14 cellular contexts compared by ENCODE assay signal in the genomic region with DNA sequence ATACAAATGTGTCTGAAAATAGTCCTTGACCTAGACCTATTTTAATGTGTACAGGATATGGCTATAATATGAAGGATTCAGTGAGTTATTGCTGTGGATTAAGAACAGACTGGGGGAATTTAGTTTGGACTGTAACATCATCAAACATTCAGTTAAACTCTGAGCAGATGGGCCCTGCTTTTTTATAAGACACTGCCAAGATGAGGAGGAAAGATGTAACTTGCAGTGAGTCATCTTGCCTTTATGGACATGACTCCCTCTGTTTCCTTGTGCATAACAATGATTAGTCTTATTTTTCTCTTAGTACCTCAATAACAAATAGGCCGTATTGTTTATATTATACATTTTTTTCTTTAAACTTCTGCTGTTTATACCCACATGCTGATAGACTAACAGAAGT. TPM values are rescaled to one million over a fixed set of nuclear protein-coding genes. Genes with fewer than 3 reads are reported as not detected.
DNase-seq lines count a peak whose midpoint lies in the region; FAIRE-seq and TF ChIP-seq lines count a peak whose summit lies in the region.
"Had no signal": no experiment of that assay in that cellular context is flagged by ENCODE, and none has a peak within 500 bp of the region (broad histone marks: within the 10 kb centered on the region; RNA-seq: fewer than 3 reads in every experiment).

No MANE protein-coding gene starts in this region.

- peak; percentile 89 for FAIRE-seq in H54 (lab: Jason Lieb, UNC)

- no peak overlapping the region for H3K9ac ChIP-seq in adipocyte (ENCODE audit: low read length)

- DNase-seq in A172 (ENCODE audit: low spot score): peak; percentile 72
- DNase-seq in H54 (ENCODE audit: insufficient read length, low spot score): peak; percentile 40
- peak; percentile 42 for DNase-seq in adipocyte (ENCODE audit: low read depth)
- DNase-seq in fibroblast of villous mesenchyme (ENCODE audit: low read depth): peak; percentile 86
- DNase-seq in NOMO-1 treated with DMSO at 0.1 percent for 48 hours (lab: John Stamatoyannopoulos, UW; ENCODE audit: unreplicated experiment): no peak
- no peak for DNase-seq in 8988T
- no peak for DNase-seq in stimulated activated CD4-positive, alpha-beta T cell treated with anti-CD3 and anti-CD28 coated beads, Interleukin-4, amount 100 ng/mL, for 24 hours
- no peak for DNase-seq in stimulated activated CD4-positive, alpha-beta T cell treated with anti-CD3 and anti-CD28 coated beads, Interleukin-12 subunit alpha, Interleukin-12 subunit beta, amount 100 ng/mL, for 4 hours
- DNase-seq: activated T-cell treated with anti-CD3 and anti-CD28 coated beads for 4 hours; AML-193; naive thymus-derived CD8-positive, alpha-beta T cell; Right ventricle myocardium superior; upper lobe of right lung had no signal

- no peak for TF ChIP-seq CTCF in fibroblast of villous mesenchyme (IDR thresholded peaks at IDR 0.05; ENCODE audit: insufficient read depth, low read depth, low read length)

- no peaks in the 10 kb centered on the region for H3K9me3 ChIP-seq in adipocyte (ENCODE audit: control insufficient read depth, low read length)
- H3K9me3 ChIP-seq: upper lobe of right lung had no signal

- H3K36me3 ChIP-seq in adipocyte (ENCODE audit: control insufficient read depth, insufficient read depth, low read length, severe bottlenecking): no peaks in the 10 kb centered on the region
- H3K36me3 ChIP-seq: upper lobe of right lung had no signal

- H3K4me3 ChIP-seq in adipocyte (ENCODE audit: low read length) (no peak overlapping the region), fibroblast of villous mesenchyme (ENCODE audit: low read depth, low read length) (no peak overlapping the region)
- H3K4me3 ChIP-seq: upper lobe of right lung had no signal

- no peak for TF ChIP-seq POLR2A in H54 (IDR thresholded peaks at IDR 0.05; ENCODE audit: low read depth, low read length)

- H3K4me1 ChIP-seq in adipocyte (ENCODE audit: control insufficient read depth, insufficient read depth, low read length): peaks cover 8% of the 10 kb centered on the region
- H3K4me1 ChIP-seq: upper lobe of right lung had no signal

- H3K27me3 ChIP-seq in adipocyte (replicated peaks; ENCODE audit: control insufficient read depth, insufficient read depth, low read length): no peaks in the 10 kb centered on the region
- H3K27me3 ChIP-seq: upper lobe of right lung had no signal

RNA-seq across cellular contexts. Expression of a gene that starts 12.2 kb away (rescaled TPM):
- total RNA-seq in A172 (2014; rRNA removed; shearing (Covaris generic)): not detected in 2 replicates
- total RNA-seq in fibroblast of villous mesenchyme: not detected in 2 replicates
- total RNA-seq: naive thymus-derived CD8-positive, alpha-beta T cell; NCI-H460; Right ventricle myocardium superior; upper lobe of right lung had no signal

RNA-seq across cellular contexts. Expression of a gene that starts 48.9 kb away (rescaled TPM):
- total RNA-seq in A172 (2014; rRNA removed; shearing (Covaris generic)): 46.2 and 57.7 TPM in 2 replicates
- 20.9 and 22.9 TPM in 2 replicates for total RNA-seq in fibroblast of villous mesenchyme

Comparison
In these comparisons a context has a peak if more than half of its experiments do, and no peak if none do; other contexts are left out.
1. DNase-seq: peak in A172 (single experiment), H54 (single experiment), adipocyte (single experiment) and fibroblast of villous mesenchyme (single experiment); none in NOMO-1 treated with DMSO at 0.1 percent for 48 hours (single experiment), 8988T (single experiment), stimulated activated CD4-positive, alpha-beta T cell treated with anti-CD3 and anti-CD28 coated beads, Interleukin-4, amount 100 ng/mL, for 24 hours (single experiment) and stimulated activated CD4-positive, alpha-beta T cell treated with anti-CD3 and anti-CD28 coated beads, Interleukin-12 subunit alpha, Interleukin-12 subunit beta, amount 100 ng/mL, for 4 hours (single experiment).